In genomic region chr15:49468440-49468839, GRCh38 we compare ENCODE assay signal across 1 cellular context.
TF ChIP-seq lines count a peak whose summit lies in the region.

No MANE protein-coding gene starts in this region.

TF ChIP-seq in GM23338, 12 proteins besides CTCF, POLR2A, EP300 and RAD21 (continued from another document):
- TF ChIP-seq ZNF462 (CRISPR knock-in tag; IDR thresholded peaks at IDR 0.05) (no peak), ETS1 (IDR thresholded peaks at IDR 0.05) (no peak), CREB1 (CRISPR knock-in tag; IDR thresholded peaks at IDR 0.05; ENCODE audit: low read depth) (no peak)
